In genomic region chr19:16588089-16588823, GRCh38 we compare ENCODE assay signal across 9 cellular contexts. TPM values are rescaled to one million over a fixed set of nuclear protein-coding genes. Genes with fewer than 3 reads are reported as not detected.
DNase-seq lines count a peak whose midpoint lies in the region; ATAC-seq and TF ChIP-seq lines count a peak whose summit lies in the region.
"Had no signal": no experiment of that assay in that cellular context is flagged by ENCODE, and none has a peak within 500 bp of the region (broad histone marks: within the 10 kb centered on the region; RNA-seq: fewer than 3 reads in every experiment).

No MANE protein-coding gene starts in this region.

- H3K27ac ChIP-seq in KMS-11, result peak overlapping the region; percentile 95
- peak overlapping the region; percentile 27 for H3K27ac ChIP-seq in VCaP
- H3K27ac ChIP-seq in cingulate gyrus (ENCODE audit: low read depth, low read length), result peak overlapping the region; percentile 21
- H3K27ac ChIP-seq in neural cell (ENCODE audit: low read length), result peak overlapping the region; percentile 53
- H3K27ac ChIP-seq: parathyroid adenoma had no signal

- no peaks in the 10 kb centered on the region for H4K20me1 ChIP-seq in KMS-11 (ENCODE audit: insufficient read depth)
- H4K20me1 ChIP-seq in neural cell (ENCODE audit: insufficient read depth), result no peaks in the 10 kb centered on the region

- TF ChIP-seq EP300 in neural cell (conservative IDR thresholded peaks at IDR 0.05; ENCODE audit: poor library complexity, severe bottlenecking), result no peak

- no peaks in the 10 kb centered on the region for H3K9me2 ChIP-seq in neural cell (ENCODE audit: insufficient read depth, low read length)

- peak overlapping the region; percentile 94 for H3K9ac ChIP-seq in KMS-11
- peak overlapping the region; percentile 30 for H3K9ac ChIP-seq in neural cell (ENCODE audit: low read length)
- H3K9ac ChIP-seq: parathyroid adenoma had no signal

- H3K36me3 ChIP-seq in KMS-11 (ENCODE audit: insufficient read depth) (no peaks in the 10 kb centered on the region), neural cell (ENCODE audit: insufficient read depth, low read length) (no peaks in the 10 kb centered on the region)

- H2AFZ ChIP-seq in KMS-11 (ENCODE audit: low read depth) (no peak overlapping the region), neural cell (ENCODE audit: low read depth, low read length) (no peak overlapping the region)
- H2AFZ ChIP-seq: parathyroid adenoma had no signal

- no peaks in the 10 kb centered on the region for H3K27me3 ChIP-seq in KMS-11 (ENCODE audit: insufficient read depth, low read depth)
- H3K27me3 ChIP-seq in neural cell (ENCODE audit: insufficient read depth, low read depth, low read length), result no peaks in the 10 kb centered on the region

- TF ChIP-seq RAD21 in neural cell (conservative IDR thresholded peaks at IDR 0.05), result no peak

- no peaks in the 10 kb centered on the region for H3K9me3 ChIP-seq in neural cell (ENCODE audit: low read length)

- H3K4me3 ChIP-seq in GM08714 (ENCODE audit: low read length), result peak overlapping the region; percentile 64
- peak overlapping the region; percentile 25 for H3K4me3 ChIP-seq in KMS-11 (IDR thresholded peaks at IDR 0.05; ENCODE audit: insufficient read depth, low read depth, low read length)
- peak overlapping the region; percentile 40 for H3K4me3 ChIP-seq in neural cell (ENCODE audit: low read length)

- peaks cover 4% of the 10 kb centered on the region for H3F3A ChIP-seq in neural cell (ENCODE audit: insufficient read depth, low read length, poor library complexity, severe bottlenecking)

- TF ChIP-seq CTCF in KMS-11 (conservative IDR thresholded peaks at IDR 0.05; ENCODE audit: low read depth, low read length) (no peak; the same call in 1 of the 2 replicates), VCaP (conservative IDR thresholded peaks at IDR 0.05) (no peak), neural cell (IDR thresholded peaks at IDR 0.05; ENCODE audit: poor library complexity, severe bottlenecking) (no peak)

- peaks cover 99% of the 10 kb centered on the region for H3K79me2 ChIP-seq in KMS-11 (ENCODE audit: insufficient read depth, low read depth)
- H3K79me2 ChIP-seq in neural cell (replicated peaks; ENCODE audit: insufficient read depth, low read length), result peaks cover 21% of the 10 kb centered on the region

- peaks cover 58% of the 10 kb centered on the region for H3K4me1 ChIP-seq in KMS-11 (ENCODE audit: low read depth, poor library complexity, severe bottlenecking)

- peak; percentile 45 for ATAC-seq in GM21447 (IDR thresholded peaks at IDR 0.05; ENCODE audit: unreplicated experiment)

- DNase-seq in NCI-H187 treated with DMSO at 0.1 percent for 48 hours (lab: John Stamatoyannopoulos, UW) (no peak), NCI-H524 (lab: John Stamatoyannopoulos, UW) (no peak)

- H3K4me2 ChIP-seq in KMS-11 (peak overlapping the region; percentile 95), neural cell (ENCODE audit: low read length) (no peak overlapping the region)

TF ChIP-seq in neural cell, 6 proteins besides CTCF, POLR2A, EP300 and RAD21:
- TF ChIP-seq REST (IDR thresholded peaks at IDR 0.05; ENCODE audit: borderline replicate concordance) (no peak), POLR2AphosphoS5 (IDR thresholded peaks at IDR 0.05) (no peak), TAF1 (IDR thresholded peaks at IDR 0.05; ENCODE audit: low read depth) (no peak), SMC3 (conservative IDR thresholded peaks at IDR 0.05; ENCODE audit: poor library complexity) (no peak), MXI1 (conservative IDR thresholded peaks at IDR 0.05; ENCODE audit: poor library complexity, severe bottlenecking) (no peak), EZH2 (IDR thresholded peaks at IDR 0.05; ENCODE audit: borderline replicate concordance, insufficient read depth, low read length, poor library complexity, severe bottlenecking) (no peak)

RNA-seq across cellular contexts. Expression of gene SLC35E1, which starts 16.0 kb away (rescaled TPM):
- 16.6 and 23.9 TPM in 2 replicates for polyA plus RNA-seq in neural cell
- 27.2 and 38.7 TPM in 2 replicates for polyA minus RNA-seq in neural cell

RNA-seq across cellular contexts. Expression of gene MED26, which starts 39.7 kb away (rescaled TPM):
- polyA plus RNA-seq in neural cell, result 3.8 and 4.2 TPM in 2 replicates
- 6.6 and 8.2 TPM in 2 replicates for polyA minus RNA-seq in neural cell

RNA-seq across cellular contexts. Expression of gene CHERP, which starts 46.0 kb away (rescaled TPM):
- polyA plus RNA-seq in neural cell, result 5.4 and 8.6 TPM in 2 replicates
- 12.7 and 15.8 TPM in 2 replicates for polyA minus RNA-seq in neural cell

Comparison
In these comparisons a context has a peak if more than half of its experiments do, and no peak if none do; other contexts are left out.
1. H3K27ac ChIP-seq: peak in every context shown above with its lines; median percentile 95 in KMS-11; 53 in neural cell; 27 in VCaP; 21 in cingulate gyrus.